ENCODE assay signal across 19 cellular contexts in the genomic region with DNA sequence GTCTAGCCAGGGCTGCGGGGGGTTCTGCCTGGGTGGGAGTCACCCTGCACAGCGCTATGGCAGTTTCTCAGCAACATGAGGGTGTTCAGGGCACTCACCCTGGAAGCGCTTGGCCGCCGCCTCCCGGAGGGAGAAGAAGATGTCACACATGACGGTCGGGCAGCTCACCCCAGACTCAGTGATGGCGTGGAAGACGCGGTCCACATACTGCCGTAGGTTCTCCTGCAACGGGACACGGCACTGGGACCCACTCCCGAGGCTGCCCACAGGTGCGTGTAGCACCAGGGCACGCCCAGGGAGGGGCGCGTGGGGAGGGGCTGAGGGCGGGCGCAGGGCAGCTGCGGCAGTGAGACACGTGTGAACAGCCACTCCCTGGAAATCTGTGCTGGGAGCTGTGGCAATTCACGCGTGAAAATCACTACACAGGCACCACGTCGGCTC. TPM values are rescaled to one million over a fixed set of nuclear protein-coding genes. Genes with fewer than 3 reads are reported as not detected.
DNase-seq lines count a peak whose midpoint lies in the region; ATAC-seq and TF ChIP-seq lines count a peak whose summit lies in the region.
"Had no signal": no experiment of that assay in that cellular context is flagged by ENCODE, and none has a peak within 500 bp of the region (broad histone marks: within the 10 kb centered on the region; RNA-seq: fewer than 3 reads in every experiment).

No MANE protein-coding gene starts in this region.

- no peak overlapping the region for H3K4me3 Mint-ChIP-seq in activated CD4-positive, alpha-beta T cell treated with anti-CD3 and anti-CD28 coated beads, Interleukin-2, amount 10 ng/mL, durations not matched to agents 24 days and 14 days
- H3K4me3 Mint-ChIP-seq: IgD-negative memory B cell, nephron had no signal

- peak overlapping the region; percentile 37 for H3K27ac ChIP-seq in left ventricle myocardium inferior (replicated peaks)
- H3K27ac ChIP-seq in right atrium auricular region: no peak overlapping the region
- H3K27ac ChIP-seq in breast epithelium: peak overlapping the region; percentile 37 to 87
- H3K27ac ChIP-seq: uterus had no signal

- no peak overlapping the region for H3K4me3 ChIP-seq in left ventricle myocardium inferior
- no peak overlapping the region for H3K4me3 ChIP-seq in right atrium auricular region
- peak overlapping the region; percentile 2 to 39 (median 32) for H3K4me3 ChIP-seq in breast epithelium
- H3K4me3 ChIP-seq in mucosa of descending colon: no peak overlapping the region
- H3K4me3 ChIP-seq: coronary artery, uterus had no signal

- H3K27me3 ChIP-seq in left ventricle myocardium inferior (ENCODE audit: low read depth): no peaks in the 10 kb centered on the region
- no peaks in the 10 kb centered on the region for H3K27me3 ChIP-seq in right atrium auricular region
- H3K27me3 ChIP-seq in breast epithelium: no peaks in the 10 kb centered on the region
- H3K27me3 ChIP-seq: uterus had no signal

- ATAC-seq in mucosa of descending colon (peak; percentile 69), GM18868 (IDR thresholded peaks at IDR 0.05; ENCODE audit: unreplicated experiment) (no peak)

- H3K36me3 Mint-ChIP-seq in activated CD4-positive, alpha-beta T cell treated with anti-CD3 and anti-CD28 coated beads, Interleukin-2, amount 10 ng/mL, durations not matched to agents 24 days and 14 days (ENCODE audit: low read depth): peaks cover 30% of the 10 kb centered on the region
- H3K36me3 Mint-ChIP-seq: IgD-negative memory B cell had no signal

- H3K9me3 ChIP-seq in left ventricle myocardium inferior (replicated peaks): no peaks in the 10 kb centered on the region
- H3K9me3 ChIP-seq in right atrium auricular region: no peaks in the 10 kb centered on the region
- no peaks in the 10 kb centered on the region for H3K9me3 ChIP-seq in breast epithelium
- H3K9me3 ChIP-seq in mucosa of descending colon: no peaks in the 10 kb centered on the region
- H3K9me3 ChIP-seq: uterus had no signal

- H3K36me3 ChIP-seq in left ventricle myocardium inferior: peaks cover 60% of the 10 kb centered on the region
- peaks cover 47% of the 10 kb centered on the region for H3K36me3 ChIP-seq in right atrium auricular region
- no peaks in the 10 kb centered on the region for H3K36me3 ChIP-seq in breast epithelium
- no peaks in the 10 kb centered on the region for H3K36me3 ChIP-seq in mucosa of descending colon (ENCODE audit: low read depth)
- H3K36me3 ChIP-seq: uterus had no signal

- no peaks in the 10 kb centered on the region for H3K27me3 Mint-ChIP-seq in activated CD4-positive, alpha-beta T cell treated with anti-CD3 and anti-CD28 coated beads, Interleukin-2, amount 10 ng/mL, durations not matched to agents 24 days and 14 days
- H3K27me3 Mint-ChIP-seq: IgD-negative memory B cell, progenitor cell of endocrine pancreas had no signal

- DNase-seq in left ventricle myocardium inferior (no peak), right atrium auricular region (ENCODE audit: low spot score) (no peak), breast epithelium (ENCODE audit: low spot score in 2 of 2) (no peak), mucosa of descending colon (peak; percentile 44 to 73 (median 60)), middle frontal gyrus (ENCODE audit: extremely low spot score, low spot score) (no peak), Ammon's horn (ENCODE audit: low spot score) (no peak)
- no peak for DNase-seq in activated CD4-positive, alpha-beta T cell treated with anti-CD3 and anti-CD28 coated beads, Interleukin-2, amount 10 ng/mL, durations not matched to agents 24 days and 14 days
- DNase-seq: activated effector memory CD4-positive, alpha-beta T cell treated with Interleukin-2 at 50 U/mL for 16 hours; foreskin melanocyte; NCI-H748 treated with DMSO at 0.1 percent for 48 hours; OCI-M1; stimulated activated naive CD4-positive, alpha-beta T cell; uterus had no signal

- no peak overlapping the region for H3K27ac Mint-ChIP-seq in activated CD4-positive, alpha-beta T cell treated with anti-CD3 and anti-CD28 coated beads, Interleukin-2, amount 10 ng/mL, durations not matched to agents 24 days and 14 days
- H3K27ac Mint-ChIP-seq: IgD-negative memory B cell, progenitor cell of endocrine pancreas had no signal

- no peak for TF ChIP-seq POLR2A in breast epithelium (IDR thresholded peaks at IDR 0.05)

- no peaks in the 10 kb centered on the region for H3K9me3 Mint-ChIP-seq in activated CD4-positive, alpha-beta T cell treated with anti-CD3 and anti-CD28 coated beads, Interleukin-2, amount 10 ng/mL, durations not matched to agents 24 days and 14 days
- H3K9me3 Mint-ChIP-seq: IgD-negative memory B cell, nephron had no signal

- TF ChIP-seq CTCF in left ventricle myocardium inferior (IDR thresholded peaks at IDR 0.05; ENCODE audit: borderline replicate concordance) (no peak), right atrium auricular region (IDR thresholded peaks at IDR 0.05) (no peak), breast epithelium (IDR thresholded peaks at IDR 0.05) (no peak), mucosa of descending colon (IDR thresholded peaks at IDR 0.05) (no peak)

- H3K4me1 ChIP-seq in left ventricle myocardium inferior (no peaks in the 10 kb centered on the region), right atrium auricular region (no peaks in the 10 kb centered on the region), breast epithelium (no peaks in the 10 kb centered on the region), mucosa of descending colon (ENCODE audit: low read depth) (no peaks in the 10 kb centered on the region)
- H3K4me1 ChIP-seq: uterus had no signal

- H3K4me1 Mint-ChIP-seq in activated CD4-positive, alpha-beta T cell treated with anti-CD3 and anti-CD28 coated beads, Interleukin-2, amount 10 ng/mL, durations not matched to agents 24 days and 14 days: peaks cover 4% of the 10 kb centered on the region
- H3K4me1 Mint-ChIP-seq: nephron had no signal

- intact Hi-C loops in left ventricle myocardium inferior (cut with micrococcal nuclease): no loop called here
- intact Hi-C loops in breast epithelium (cut with DNase I; ENCODE audit: low total_unique reads): loop anchor here (5.0 kb wide), 1 partner anchor 103 kb away; no protein-coding TSS in a partner anchor
- intact Hi-C loops in mucosa of descending colon (cut with DNase I, micrococcal nuclease): no loop called here
- intact Hi-C loops in activated CD4-positive, alpha-beta T cell treated with anti-CD3 and anti-CD28 coated beads, Interleukin-2, amount 10 ng/mL, durations not matched to agents 24 days and 14 days (cut with micrococcal nuclease): no loop called here

RNA-seq across cellular contexts. Expression of gene C13orf46, which starts 41.3 kb away (rescaled TPM):
- total RNA-seq in left ventricle myocardium inferior (0.33 TPM), right atrium auricular region (1 to 10 TPM in 1 of 2 donors, under 1 TPM in 1; 0.59 to 2.7 TPM), breast epithelium (under 1 TPM; 0.16 to 0.73 (median 0.66) TPM), mucosa of descending colon (1 to 10 TPM; 1.3 to 1.8 (median 1.6) TPM)
- total RNA-seq in activated CD4-positive, alpha-beta T cell treated with anti-CD3 and anti-CD28 coated beads, Interleukin-2, amount 10 ng/mL, durations not matched to agents 24 days and 14 days: 0.57 and 0.61 TPM in 2 replicates
- total RNA-seq: G401 had no signal

Comparison
In these comparisons a context has a peak if more than half of its experiments do, and no peak if none do; other contexts are left out.
1. H3K27ac ChIP-seq: peak in left ventricle myocardium inferior (single experiment) and breast epithelium (2 of 2); none in right atrium auricular region (0 of 2).
2. DNase-seq: peak in mucosa of descending colon (3 of 3); none in left ventricle myocardium inferior (single experiment), right atrium auricular region (single experiment), breast epithelium (0 of 2), activated CD4-positive, alpha-beta T cell treated with anti-CD3 and anti-CD28 coated beads, Interleukin-2, amount 10 ng/mL, durations not matched to agents 24 days and 14 days (single experiment), middle frontal gyrus (single experiment) and Ammon's horn (single experiment).
3. H3K4me3 ChIP-seq: peak in breast epithelium (3 of 3); none in left ventricle myocardium inferior (single experiment), right atrium auricular region (0 of 2) and mucosa of descending colon (single experiment).